In the genomic region with DNA sequence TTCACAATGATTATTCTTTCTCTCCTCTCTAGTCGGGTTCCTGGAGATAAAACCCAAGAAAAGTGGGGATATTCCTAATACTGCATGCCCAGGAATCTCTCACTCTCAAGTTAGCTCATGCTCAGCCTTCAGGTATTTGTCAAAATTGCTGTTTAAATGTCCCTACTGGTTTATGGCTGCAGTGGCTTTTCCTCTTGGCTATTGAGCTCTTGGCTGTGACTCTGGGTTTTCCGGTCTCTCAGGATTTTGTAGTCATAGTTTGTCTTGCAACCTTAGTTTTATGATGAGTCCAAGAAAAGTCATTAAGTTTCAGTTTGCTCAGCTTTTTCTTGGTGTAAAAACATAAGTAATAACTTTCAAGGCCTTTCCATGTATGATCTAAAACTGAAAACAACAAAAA, we compare ENCODE assay signal across 18 cellular contexts.
DNase-seq lines count a peak whose midpoint lies in the region; ATAC-seq and TF ChIP-seq lines count a peak whose summit lies in the region.
"Had no signal": no experiment of that assay in that cellular context is flagged by ENCODE, and none has a peak within 500 bp of the region (broad histone marks: within the 10 kb centered on the region; RNA-seq: fewer than 3 reads in every experiment).

No MANE protein-coding gene starts in this region.

- H3K4me3 ChIP-seq in LNCaP clone FGC (ENCODE audit: low read depth, low read length) = no peak overlapping the region
- no peak overlapping the region for H3K4me3 ChIP-seq in prostate gland
- no peak overlapping the region for H3K4me3 ChIP-seq in left lung
- H3K4me3 ChIP-seq: HAP-1 had no signal

- no peak overlapping the region for H3K4me3 Mint-ChIP-seq in progenitor cell of endocrine pancreas (ENCODE audit: low read depth)
- no peak overlapping the region for H3K4me3 Mint-ChIP-seq in activated CD8-positive, alpha-beta memory T cell treated with anti-CD3 and anti-CD28 coated beads, Interleukin-2, amount 10 ng/mL, durations not matched to agents 7 days and 5 days
- H3K4me3 Mint-ChIP-seq: HFFc6 had no signal

- H3K36me3 Mint-ChIP-seq in progenitor cell of endocrine pancreas (ENCODE audit: insufficient read depth) = no peaks in the 10 kb centered on the region
- no peaks in the 10 kb centered on the region for H3K36me3 Mint-ChIP-seq in activated CD8-positive, alpha-beta memory T cell treated with anti-CD3 and anti-CD28 coated beads, Interleukin-2, amount 10 ng/mL, durations not matched to agents 7 days and 5 days
- H3K36me3 Mint-ChIP-seq: CD4-positive, alpha-beta memory T cell had no signal

- H3K4me1 ChIP-seq in prostate gland (replicated peaks) (peaks cover 20% of the 10 kb centered on the region), left lung (no peaks in the 10 kb centered on the region)
- H3K4me1 ChIP-seq: HAP-1 had no signal

- H3K27ac ChIP-seq in VCaP = peak overlapping the region; percentile 88
- H3K27ac ChIP-seq in prostate gland = peak overlapping the region; percentile 75 to 80
- H3K27ac ChIP-seq in left lung = no peak overlapping the region

- H3K27me3 ChIP-seq in prostate gland (replicated peaks; ENCODE audit: insufficient read depth) (no peaks in the 10 kb centered on the region), left lung (no peaks in the 10 kb centered on the region)

- H3K27ac Mint-ChIP-seq in progenitor cell of endocrine pancreas = no peak overlapping the region
- no peak overlapping the region for H3K27ac Mint-ChIP-seq in activated CD8-positive, alpha-beta memory T cell treated with anti-CD3 and anti-CD28 coated beads, Interleukin-2, amount 10 ng/mL, durations not matched to agents 7 days and 5 days
- H3K27ac Mint-ChIP-seq: CD4-positive, alpha-beta memory T cell; HFFc6 had no signal

- peaks cover 6% of the 10 kb centered on the region for H3K4me1 Mint-ChIP-seq in progenitor cell of endocrine pancreas (ENCODE audit: low read depth)
- H3K4me1 Mint-ChIP-seq in activated CD8-positive, alpha-beta memory T cell treated with anti-CD3 and anti-CD28 coated beads, Interleukin-2, amount 10 ng/mL, durations not matched to agents 7 days and 5 days = no peaks in the 10 kb centered on the region
- H3K4me1 Mint-ChIP-seq: CD4-positive, alpha-beta memory T cell had no signal

- TF ChIP-seq CTCF in LNCaP clone FGC (IDR thresholded peaks at IDR 0.05; ENCODE audit: control insufficient read depth, extremely low read depth, insufficient read depth) (no peak), VCaP (conservative IDR thresholded peaks at IDR 0.05) (no peak), prostate gland (IDR thresholded peaks at IDR 0.05) (peak in 1 of 4 experiments; percentile 26), progenitor cell of endocrine pancreas (IDR thresholded peaks at IDR 0.05; ENCODE audit: unreplicated experiment) (no peak), left lung (IDR thresholded peaks at IDR 0.05) (no peak)

- peaks cover 16% of the 10 kb centered on the region for H3K9me3 Mint-ChIP-seq in progenitor cell of endocrine pancreas (ENCODE audit: low read depth)
- H3K9me3 Mint-ChIP-seq in activated CD8-positive, alpha-beta memory T cell treated with anti-CD3 and anti-CD28 coated beads, Interleukin-2, amount 10 ng/mL, durations not matched to agents 7 days and 5 days (ENCODE audit: low read depth) = no peaks in the 10 kb centered on the region

- peak; percentile 74 for ATAC-seq in esophagus mucosa
- ATAC-seq in left lung = no peak
- no peak for ATAC-seq in activated CD8-positive, alpha-beta memory T cell treated with anti-CD3 and anti-CD28 coated beads, Interleukin-2, amount 10 ng/mL, durations not matched to agents 7 days and 5 days

- H3K9me3 ChIP-seq in prostate gland (no peaks in the 10 kb centered on the region), left lung (no peaks in the 10 kb centered on the region)
- H3K9me3 ChIP-seq: HAP-1 had no signal

- 46% methylated on average over 2 of the region's 2 CpGs for WGBS in prostate gland

- no peak for TF ChIP-seq POLR2A in prostate gland (IDR thresholded peaks at IDR 0.05)

- no peaks in the 10 kb centered on the region for H3K27me3 Mint-ChIP-seq in progenitor cell of endocrine pancreas
- no peaks in the 10 kb centered on the region for H3K27me3 Mint-ChIP-seq in activated CD8-positive, alpha-beta memory T cell treated with anti-CD3 and anti-CD28 coated beads, Interleukin-2, amount 10 ng/mL, durations not matched to agents 7 days and 5 days

- no peaks in the 10 kb centered on the region for H3K36me3 ChIP-seq in prostate gland
- H3K36me3 ChIP-seq in left lung = no peaks in the 10 kb centered on the region
- H3K36me3 ChIP-seq: HAP-1 had no signal

- intact Hi-C loops in prostate gland (cut with DNase I) (no loop called here), left lung (cut with DNase I) (no loop called here)

- DNase-seq in LNCaP clone FGC (ENCODE audit: low read depth) (peak; percentile 82), prostate gland (ENCODE audit: low spot score) (peak; percentile 89), progenitor cell of endocrine pancreas (ENCODE audit: low spot score, unreplicated experiment) (no peak), left lung (no peak), NCI-H146 (lab: John Stamatoyannopoulos, UW) (no peak)
- DNase-seq in activated CD8-positive, alpha-beta memory T cell treated with anti-CD3 and anti-CD28 coated beads, Interleukin-2, amount 10 ng/mL, durations not matched to agents 7 days and 5 days = no peak
- DNase-seq: C1 segment of cervical spinal cord; Calu3; CD4-positive, alpha-beta memory T cell; COR-L47; DMS53; DMS79 treated with DMSO at 0.1 percent for 48 hours; GF-D8; GOT3; HFFc6 had no signal

- CTCF ChIA-PET in activated CD8-positive, alpha-beta memory T cell treated with anti-CD3 and anti-CD28 coated beads, Interleukin-2, amount 10 ng/mL, durations not matched to agents 7 days and 5 days (lab: Charles Lee) = no interaction called here

Comparison
In these comparisons a context has a peak if more than half of its experiments do, and no peak if none do; other contexts are left out.
1. DNase-seq: peak in LNCaP clone FGC (single experiment) and prostate gland (single experiment); none in progenitor cell of endocrine pancreas (single experiment), left lung (0 of 2), activated CD8-positive, alpha-beta memory T cell treated with anti-CD3 and anti-CD28 coated beads, Interleukin-2, amount 10 ng/mL, durations not matched to agents 7 days and 5 days (single experiment) and NCI-H146 (single experiment).
2. H3K27ac ChIP-seq: peak in VCaP (single experiment) and prostate gland (2 of 2); none in left lung (0 of 2).